Comparison of ENCODE assay signal across 19 cellular contexts in the genomic region with DNA sequence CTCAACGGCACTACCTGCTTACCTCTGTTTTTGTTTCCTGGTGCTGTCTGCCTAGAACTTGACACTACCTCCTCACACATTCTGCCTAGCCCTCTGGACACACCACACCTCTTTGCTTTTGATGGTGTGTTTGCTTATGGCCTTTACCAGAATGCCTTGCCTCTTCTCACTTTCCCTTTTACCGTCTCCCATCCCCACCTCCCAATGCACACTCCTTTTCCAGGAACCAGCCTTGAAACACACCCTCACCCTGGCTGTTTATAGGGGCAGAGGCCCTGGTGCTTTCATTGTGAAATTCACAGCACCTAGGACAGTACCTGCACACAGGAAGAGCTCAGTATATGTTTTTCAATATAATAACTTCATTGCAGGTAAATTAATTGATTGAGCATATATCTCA. TPM values are rescaled to one million over a fixed set of nuclear protein-coding genes. Genes with fewer than 3 reads are reported as not detected.
DNase-seq lines count a peak whose midpoint lies in the region; ATAC-seq, FAIRE-seq and TF ChIP-seq lines count a peak whose summit lies in the region.
"Had no signal": no experiment of that assay in that cellular context is flagged by ENCODE, and none has a peak within 500 bp of the region (broad histone marks: within the 10 kb centered on the region; RNA-seq: fewer than 3 reads in every experiment).

No MANE protein-coding gene starts in this region.

- H3K9me3 ChIP-seq in small intestine (ENCODE audit: control insufficient read depth, low read depth) (no peaks in the 10 kb centered on the region), Peyer's patch (no peaks in the 10 kb centered on the region)
- H3K9me3 ChIP-seq: A549, BE2C had no signal

- FAIRE-seq in colon (lab: Jason Lieb, UNC) (peak; percentile 24), small intestine (lab: Jason Lieb, UNC) (no peak)
- FAIRE-seq: D721Med, G401.6, GM12891 had no signal

- DNase-seq in left colon (peak; percentile 41 to 85), small intestine (peak; percentile 47), NCI-H1417 (lab: John Stamatoyannopoulos, UW) (no peak), Peyer's patch (no peak)
- DNase-seq: BE2C; CD8-positive, alpha-beta T cell; COR-L47; DMS79 treated with DMSO at 0.1 percent for 48 hours; EL; H7 had no signal

- intact Hi-C loops in left colon (cut with DNase I, micrococcal nuclease), result no loop called here

- WGBS in small intestine, 3 donors, result 23 to 66% (median 49%) methylated on average over 2 of the region's 2 CpGs

- no peak for TF ChIP-seq POLR2A in Peyer's patch (IDR thresholded peaks at IDR 0.05)

- TF ChIP-seq CTCF in Peyer's patch (IDR thresholded peaks at IDR 0.05), result no peak

- TF ChIP-seq EP300 in Ishikawa (IDR thresholded peaks at IDR 0.05; ENCODE audit: borderline replicate concordance), result no peak

- H3K27me3 ChIP-seq in small intestine (ENCODE audit: control insufficient read depth in 2 of 2, insufficient read depth in 2 of 2, low read length in 2 of 2) (no peaks in the 10 kb centered on the region), Peyer's patch (no peaks in the 10 kb centered on the region)
- H3K27me3 ChIP-seq: BE2C had no signal

- H3K36me3 ChIP-seq in small intestine (ENCODE audit: control insufficient read depth in 2 of 2, insufficient read depth in 2 of 2, low read length in 2 of 2) (no peaks in the 10 kb centered on the region), Peyer's patch (no peaks in the 10 kb centered on the region)
- H3K36me3 ChIP-seq: BE2C had no signal

- TF ChIP-seq RAD21 in Ishikawa (IDR thresholded peaks at IDR 0.05; ENCODE audit: low read depth), result no peak

- H3K4me1 ChIP-seq in small intestine (ENCODE audit: control insufficient read depth in 2 of 2, insufficient read depth in 1 of 2, low read depth in 1 of 2, low read length in 1 of 2) (peaks cover 0 to 11% of the 10 kb centered on the region in 2 donors), Peyer's patch (peaks cover 0 to 20% (median 0%) of the 10 kb centered on the region in 4 donors)
- H3K4me1 ChIP-seq: BE2C had no signal

- ATAC-seq in left colon, result peak; percentile 89
- no peak for ATAC-seq in GM18861 (IDR thresholded peaks at IDR 0.05; ENCODE audit: unreplicated experiment)
- ATAC-seq: A549; CD8-positive, alpha-beta T cell; GM23338 had no signal

- H3K27ac ChIP-seq in small intestine (ENCODE audit: low read depth in 1 of 2, low read length in 1 of 2) (peak overlapping the region in 1 of 2 donors; percentile 68), Peyer's patch (no peak overlapping the region)
- H3K27ac ChIP-seq: A549, HL-60 had no signal

- H3K4me3 ChIP-seq in small intestine (ENCODE audit: low read depth in 1 of 2, low read length in 2 of 2) (no peak overlapping the region), Peyer's patch (no peak overlapping the region)
- H3K4me3 ChIP-seq: A549, GM23338 had no signal

TF ChIP-seq in Ishikawa, 13 proteins besides CTCF, POLR2A, EP300 and RAD21:
- no peak for TF ChIP-seq MAX (IDR thresholded peaks at IDR 0.05)
- TF ChIP-seq TAF1 (IDR thresholded peaks at IDR 0.05; ENCODE audit: low read depth), result no peak
- TF ChIP-seq, protein P1, sequence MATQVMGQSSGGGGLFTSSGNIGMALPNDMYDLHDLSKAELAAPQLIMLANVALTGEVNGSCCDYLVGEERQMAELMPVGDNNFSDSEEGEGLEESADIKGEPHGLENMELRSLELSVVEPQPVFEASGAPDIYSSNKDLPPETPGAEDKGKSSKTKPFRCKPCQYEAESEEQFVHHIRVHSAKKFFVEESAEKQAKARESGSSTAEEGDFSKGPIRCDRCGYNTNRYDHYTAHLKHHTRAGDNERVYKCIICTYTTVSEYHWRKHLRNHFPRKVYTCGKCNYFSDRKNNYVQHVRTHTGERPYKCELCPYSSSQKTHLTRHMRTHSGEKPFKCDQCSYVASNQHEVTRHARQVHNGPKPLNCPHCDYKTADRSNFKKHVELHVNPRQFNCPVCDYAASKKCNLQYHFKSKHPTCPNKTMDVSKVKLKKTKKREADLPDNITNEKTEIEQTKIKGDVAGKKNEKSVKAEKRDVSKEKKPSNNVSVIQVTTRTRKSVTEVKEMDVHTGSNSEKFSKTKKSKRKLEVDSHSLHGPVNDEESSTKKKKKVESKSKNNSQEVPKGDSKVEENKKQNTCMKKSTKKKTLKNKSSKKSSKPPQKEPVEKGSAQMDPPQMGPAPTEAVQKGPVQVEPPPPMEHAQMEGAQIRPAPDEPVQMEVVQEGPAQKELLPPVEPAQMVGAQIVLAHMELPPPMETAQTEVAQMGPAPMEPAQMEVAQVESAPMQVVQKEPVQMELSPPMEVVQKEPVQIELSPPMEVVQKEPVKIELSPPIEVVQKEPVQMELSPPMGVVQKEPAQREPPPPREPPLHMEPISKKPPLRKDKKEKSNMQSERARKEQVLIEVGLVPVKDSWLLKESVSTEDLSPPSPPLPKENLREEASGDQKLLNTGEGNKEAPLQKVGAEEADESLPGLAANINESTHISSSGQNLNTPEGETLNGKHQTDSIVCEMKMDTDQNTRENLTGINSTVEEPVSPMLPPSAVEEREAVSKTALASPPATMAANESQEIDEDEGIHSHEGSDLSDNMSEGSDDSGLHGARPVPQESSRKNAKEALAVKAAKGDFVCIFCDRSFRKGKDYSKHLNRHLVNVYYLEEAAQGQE (IDR thresholded peaks at IDR 0.05; ENCODE audit: low read depth), result peak; percentile 19; the same call in 1 of the 2 replicates
- no peak for TF ChIP-seq ZBTB7A (IDR thresholded peaks at IDR 0.05; ENCODE audit: low read depth)
TF ChIP-seq in Ishikawa: peak in this region for 1.

RNA-seq across cellular contexts. Expression of gene MAP2K6, which starts 56.2 kb away (rescaled TPM):
- 100 to 1,000 TPM in 1 of 2 donors, 10 to 100 TPM in 1; 58.4 to 128 TPM for total RNA-seq in left colon
- polyA plus RNA-seq in small intestine, result 10 to 100 TPM in 1 of 3 donors, 1 to 10 TPM in 2; 5.1 to 21.2 (median 6.5) TPM
- total RNA-seq in Peyer's patch, result 10 to 100 TPM; 12.1 to 20.5 (median 17.2) TPM

Comparison
In these comparisons a context has a peak if more than half of its experiments do, and no peak if none do; other contexts are left out.
1. DNase-seq: peak in left colon (2 of 2) and small intestine (single experiment); none in NCI-H1417 (0 of 3) and Peyer's patch (0 of 3).